In the genomic region with DNA sequence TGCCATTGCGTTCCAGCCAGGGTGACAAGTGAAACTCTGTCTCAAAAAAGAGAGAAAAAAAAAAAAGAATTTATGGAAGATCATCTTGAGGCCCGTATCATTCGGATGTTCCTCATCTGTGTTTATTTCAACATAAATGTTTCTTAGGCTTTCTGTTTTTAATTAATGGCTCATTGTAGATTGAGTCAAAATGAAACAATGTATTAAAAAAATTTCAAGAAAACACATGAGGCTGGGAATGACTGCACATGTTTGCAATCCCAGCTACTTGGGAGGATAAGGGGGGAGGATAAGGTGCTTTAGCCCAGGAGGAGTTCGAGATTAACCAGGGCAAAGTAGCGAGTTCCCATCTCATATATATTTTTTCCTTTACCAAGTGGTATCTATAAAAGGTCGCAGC, we compare ENCODE assay signal across 20 cellular contexts.
"Had no signal": no experiment of that assay in that cellular context is flagged by ENCODE, and none has a peak within 500 bp of the region (broad histone marks: within the 10 kb centered on the region; RNA-seq: fewer than 3 reads in every experiment).

No MANE protein-coding gene starts in this region.

- ATAC-seq: activated CD8-positive, alpha-beta T cell treated with anti-CD3 and anti-CD28 coated beads for 36 hours; activated T-cell treated with anti-CD3 and anti-CD28 coated beads, Interleukin-2, amount 50 U/mL, for 72 hours; heart right ventricle; left lobe of liver; mucosa of descending colon; naive thymus-derived CD8-positive, alpha-beta T cell; psoas muscle; stimulated activated naive CD8-positive, alpha-beta T cell treated with anti-CD3 and anti-CD28 coated beads, Interleukin-15, amount 100 ng/mL, for 72 hours had no signal

- H3K27me3 Mint-ChIP-seq: activated CD8-positive, alpha-beta T cell treated with anti-CD3 and anti-CD28 coated beads for 36 hours; activated naive CD8-positive, alpha-beta T cell treated with anti-CD3 and anti-CD28 coated beads for 36 hours; naive thymus-derived CD8-positive, alpha-beta T cell; stimulated activated naive CD8-positive, alpha-beta T cell treated with anti-CD3 and anti-CD28 coated beads, Interleukin-15, amount 100 ng/mL, for 72 hours had no signal

- H3K4me3 ChIP-seq: heart right ventricle, mucosa of descending colon, psoas muscle, sigmoid colon had no signal

- H3K9me3 Mint-ChIP-seq: activated CD8-positive, alpha-beta T cell treated with anti-CD3 and anti-CD28 coated beads for 36 hours; activated naive CD8-positive, alpha-beta T cell treated with anti-CD3 and anti-CD28 coated beads for 36 hours; activated T-cell treated with anti-CD3 and anti-CD28 coated beads, Interleukin-2, amount 50 U/mL, for 72 hours; naive thymus-derived CD8-positive, alpha-beta T cell; stimulated activated naive CD8-positive, alpha-beta T cell treated with anti-CD3 and anti-CD28 coated beads, Interleukin-15, amount 100 ng/mL, for 72 hours had no signal

- H3K9me3 ChIP-seq: heart right ventricle, mucosa of descending colon, psoas muscle, sigmoid colon had no signal

- H3K27me3 ChIP-seq: heart right ventricle, sigmoid colon had no signal

- DNase-seq: activated CD4-positive, alpha-beta T cell treated with anti-CD3 and anti-CD28 coated beads for 1 hour; activated CD8-positive, alpha-beta memory T cell treated with anti-CD3 and anti-CD28 coated beads, Interleukin-2, amount 50 U/mL, for 4 hours; activated CD8-positive, alpha-beta T cell treated with anti-CD3 and anti-CD28 coated beads for 36 hours; activated gamma-delta T cell treated with Interleukin-2 at 50 U/mL for 16 hours; activated naive CD8-positive, alpha-beta T cell treated with anti-CD3 and anti-CD28 coated beads for 36 hours; activated T-cell treated with anti-CD3 and anti-CD28 coated beads, Interleukin-2, amount 50 U/mL, for 72 hours; anterior cingulate cortex; dermis blood vessel endothelial cell; erythroblast; heart right ventricle; mammary epithelial cell; mucosa of descending colon; naive thymus-derived CD8-positive, alpha-beta T cell; nucleus accumbens; psoas muscle; sigmoid colon; stimulated activated CD4-positive, alpha-beta T cell treated with anti-CD3 and anti-CD28 coated beads, Interleukin-2, amount 100 ng/mL, for 24 hours; stimulated activated naive CD8-positive, alpha-beta T cell treated with anti-CD3 and anti-CD28 coated beads, Interleukin-15, amount 100 ng/mL, for 72 hours; T-helper 9 cell had no signal

- H3K4me3 Mint-ChIP-seq: activated CD8-positive, alpha-beta T cell treated with anti-CD3 and anti-CD28 coated beads for 36 hours; activated naive CD8-positive, alpha-beta T cell treated with anti-CD3 and anti-CD28 coated beads for 36 hours; activated T-cell treated with anti-CD3 and anti-CD28 coated beads, Interleukin-2, amount 50 U/mL, for 72 hours; naive thymus-derived CD8-positive, alpha-beta T cell; stimulated activated naive CD8-positive, alpha-beta T cell treated with anti-CD3 and anti-CD28 coated beads, Interleukin-15, amount 100 ng/mL, for 72 hours had no signal

- H3K27ac Mint-ChIP-seq: activated CD8-positive, alpha-beta T cell treated with anti-CD3 and anti-CD28 coated beads for 36 hours; activated naive CD8-positive, alpha-beta T cell treated with anti-CD3 and anti-CD28 coated beads for 36 hours had no signal
